ENCODE assay signal across 8 cellular contexts in genomic region chr9:131395027-131395744, GRCh38. TPM values are rescaled to one million over a fixed set of nuclear protein-coding genes. Genes with fewer than 3 reads are reported as not detected.
A peak's percentile ranks its signal among the peaks of the same experiment; 100 is the strongest.
DNase-seq lines count a peak whose midpoint lies in the region; ATAC-seq lines count a peak whose summit lies in the region.

No MANE protein-coding gene starts in this region.

- no peak for ATAC-seq in GM19324 (IDR thresholded peaks at IDR 0.05; ENCODE audit: low FRiP score, unreplicated experiment)

- DNase-seq in AG08396 (ENCODE audit: low spot score), result peak; percentile 36
- DNase-seq in H7, result peak; percentile 70
- DNase-seq in T follicular helper cell (ENCODE audit: low read depth), result peak; percentile 74
- DNase-seq in adipocyte (ENCODE audit: low read depth), result peak; percentile 50
- DNase-seq in stimulated activated CD4-positive, alpha-beta T cell treated with anti-CD3 and anti-CD28 coated beads, Interleukin-15, amount 100 ng/mL, for 24 hours, result peak; percentile 82
- DNase-seq in pons (ENCODE audit: low spot score), result no peak

- no peaks in the 10 kb centered on the region for H3K9me3 ChIP-seq in adipocyte (ENCODE audit: control insufficient read depth, low read length)
- H3K9me3 ChIP-seq in iPS-15b (ENCODE audit: control insufficient read depth, insufficient read depth, low read length), result no peaks in the 10 kb centered on the region

- H3K4me1 ChIP-seq in adipocyte (ENCODE audit: control insufficient read depth, insufficient read depth, low read length) (peaks cover 55% of the 10 kb centered on the region), iPS-15b (ENCODE audit: control insufficient read depth, insufficient read depth, low read length) (peaks cover 32% of the 10 kb centered on the region)

- H3K4me3 ChIP-seq in H7 (ENCODE audit: insufficient read depth, low read depth, low read length) (peak overlapping the region; percentile 70), adipocyte (ENCODE audit: low read length) (peak overlapping the region; percentile 88), iPS-15b (ENCODE audit: low read depth, low read length) (peak overlapping the region; percentile 93)

- H3K27me3 ChIP-seq in H7 (ENCODE audit: control insufficient read depth, insufficient read depth, low read length) (no peaks in the 10 kb centered on the region), adipocyte (replicated peaks; ENCODE audit: control insufficient read depth, insufficient read depth, low read length) (no peaks in the 10 kb centered on the region), iPS-15b (ENCODE audit: control insufficient read depth, insufficient read depth, low read length) (no peaks in the 10 kb centered on the region)

- H3K36me3 ChIP-seq in H7 (replicated peaks; ENCODE audit: control insufficient read depth, insufficient read depth, low read length) (no peaks in the 10 kb centered on the region; the same call in 1 of the 2 replicates), adipocyte (ENCODE audit: control insufficient read depth, insufficient read depth, low read length, severe bottlenecking) (no peaks in the 10 kb centered on the region), iPS-15b (ENCODE audit: control insufficient read depth, insufficient read depth, low read length) (peaks cover 6% of the 10 kb centered on the region)

- H3K9ac ChIP-seq in adipocyte (ENCODE audit: low read length) (peak overlapping the region; percentile 91), iPS-15b (ENCODE audit: low read depth, low read length) (peak overlapping the region; percentile 97)

RNA-seq across cellular contexts. Expression of gene PRRC2B, which starts 1.3 kb away (rescaled TPM):
- 77.4 and 102 TPM in 2 replicates for total RNA-seq in H7 (2014; rRNA removed; shearing (Covaris generic))
